ENCODE assay signal across 27 cellular contexts in the genomic region with DNA sequence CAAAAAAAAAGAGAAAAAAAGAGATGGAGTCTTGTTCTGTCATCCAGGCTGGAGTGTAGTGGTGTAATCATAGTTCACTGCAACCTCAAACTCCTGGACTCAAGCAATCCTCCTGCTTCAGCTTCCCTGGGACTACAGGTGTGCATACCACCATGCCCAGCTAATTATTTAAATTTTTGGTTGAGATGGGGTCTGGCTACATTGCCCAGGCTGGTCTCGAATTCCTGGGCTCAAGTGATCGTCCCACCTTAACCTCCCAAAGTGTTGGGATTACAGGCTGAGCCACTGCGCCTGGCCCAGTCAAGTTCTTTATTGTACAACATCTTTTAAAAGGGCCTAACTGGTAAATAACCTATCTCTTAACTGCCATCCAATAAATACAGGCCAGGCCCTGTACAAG. TPM values are rescaled to one million over a fixed set of nuclear protein-coding genes. Genes with fewer than 3 reads are reported as not detected.
A peak's percentile ranks its signal among the peaks of the same experiment; 100 is the strongest.
DNase-seq lines count a peak whose midpoint lies in the region; ATAC-seq, FAIRE-seq and TF ChIP-seq lines count a peak whose summit lies in the region.
"Had no signal": no experiment of that assay in that cellular context is flagged by ENCODE, and none has a peak within 500 bp of the region (broad histone marks: within the 10 kb centered on the region; RNA-seq: fewer than 3 reads in every experiment).

No MANE protein-coding gene starts in this region.

- no peaks in the 10 kb centered on the region for H3K9me3 ChIP-seq in CD4-positive, alpha-beta T cell (ENCODE audit: control insufficient read depth, low read length)
- no peaks in the 10 kb centered on the region for H3K9me3 ChIP-seq in T-helper 17 cell (ENCODE audit: control insufficient read depth, low read length, poor library complexity, severe bottlenecking)
- no peaks in the 10 kb centered on the region for H3K9me3 ChIP-seq in K562 (replicated peaks; ENCODE audit: control insufficient read depth, insufficient read depth, low read depth, low read length)
- H3K9me3 ChIP-seq in hepatocyte (ENCODE audit: low read depth): no peaks in the 10 kb centered on the region
- H3K9me3 ChIP-seq: A549; BE2C; BLaER1 treated with 17β-estradiol and CSF1 and Interleukin-3, amounts not matched to agents 10 nM and 100 nM; HAP-1 had no signal

- no peak for FAIRE-seq in K562 (lab: Jason Lieb, UNC)
- FAIRE-seq: A549, GM12891, GM18507, H54 had no signal

- H3K9ac ChIP-seq in K562 (ENCODE audit: insufficient read depth in 1 of 2, low read depth in 2 of 2, low read length in 2 of 2): no peak overlapping the region
- H3K9ac ChIP-seq: BLaER1 treated with 17β-estradiol and CSF1 and Interleukin-3, amounts not matched to agents 10 nM and 100 nM had no signal

- H3K4me2 ChIP-seq in K562 (ENCODE audit: insufficient read depth, low read length) (no peak overlapping the region), hepatocyte (no peak overlapping the region)
- H3K4me2 ChIP-seq: A549; BLaER1 treated with 17β-estradiol and CSF1 and Interleukin-3, amounts not matched to agents 10 nM and 100 nM had no signal

- no peak for DNase-seq in CD4-positive, alpha-beta T cell
- DNase-seq in HFFc6: no peak
- no peak for DNase-seq in T-helper 17 cell
- DNase-seq in K562 (ENCODE audit: extremely low read depth in 1 of 4, low spot score in 3 of 4): no peak
- DNase-seq in hepatocyte (ENCODE audit: low spot score): no peak
- no peak for DNase-seq in NCI-H82 (lab: John Stamatoyannopoulos, UW)
- no peak for DNase-seq in SIG-M5 (lab: John Stamatoyannopoulos, UW)
- DNase-seq in T-helper 2 cell: no peak
- DNase-seq: 8988T; ACHN; AML-193; BE2C; Calu3; CD4-positive, alpha-beta memory T cell; COR-L47; DMS53; DMS79 treated with DMSO at 0.1 percent for 48 hours; GF-D8; GOT3 had no signal

- H3K27me3 ChIP-seq in CD4-positive, alpha-beta T cell (ENCODE audit: control insufficient read depth, insufficient read depth, low read length): no peaks in the 10 kb centered on the region
- H3K27me3 ChIP-seq in K562 (ENCODE audit: control insufficient read depth in 2 of 2, insufficient read depth in 2 of 2, low read length in 2 of 2): no peaks in the 10 kb centered on the region
- H3K27me3 ChIP-seq in hepatocyte: no peaks in the 10 kb centered on the region
- H3K27me3 ChIP-seq: BE2C; BLaER1 treated with 17β-estradiol and CSF1 and Interleukin-3, amounts not matched to agents 10 nM and 100 nM had no signal

- no peaks in the 10 kb centered on the region for H3K27me3 Mint-ChIP-seq in CD4-positive, alpha-beta T cell
- H3K27me3 Mint-ChIP-seq in HFFc6 (ENCODE audit: insufficient read depth): no peaks in the 10 kb centered on the region; the same call in 1 of the 2 replicates
- peaks cover 5% of the 10 kb centered on the region for H3K27me3 Mint-ChIP-seq in T-helper 17 cell
- H3K27me3 Mint-ChIP-seq: CD4-positive, alpha-beta memory T cell had no signal

- H3K36me3 ChIP-seq in K562 (ENCODE audit: control insufficient read depth, insufficient read depth, low read length) (no peaks in the 10 kb centered on the region), hepatocyte (replicated peaks; ENCODE audit: insufficient read depth, low read depth) (no peaks in the 10 kb centered on the region)
- H3K36me3 ChIP-seq: BE2C; BLaER1 treated with 17β-estradiol and CSF1 and Interleukin-3, amounts not matched to agents 10 nM and 100 nM; HAP-1 had no signal

- H2AFZ ChIP-seq in K562 (ENCODE audit: low read depth, low read length): no peak overlapping the region
- H2AFZ ChIP-seq in hepatocyte: no peak overlapping the region

- no peak for TF ChIP-seq RAD21 in K562 (CRISPR knock-in tag; conservative IDR thresholded peaks at IDR 0.05 in 1 of 2, IDR thresholded peaks at IDR 0.05 in 1 of 2)

- H4K20me1 ChIP-seq in K562 (replicated peaks; ENCODE audit: control insufficient read depth, insufficient read depth, low read length): no peaks in the 10 kb centered on the region
- H4K20me1 ChIP-seq in hepatocyte (ENCODE audit: insufficient read depth, poor library complexity, severe bottlenecking): no peaks in the 10 kb centered on the region
- H4K20me1 ChIP-seq: BLaER1 treated with 17β-estradiol and CSF1 and Interleukin-3, amounts not matched to agents 10 nM and 100 nM had no signal

- intact Hi-C loops in CD4-positive, alpha-beta T cell (cut with DNase I, micrococcal nuclease): no loop called here
- intact Hi-C loops in K562 (cut with micrococcal nuclease): no loop called here

- no peak overlapping the region for H3K4me3 Mint-ChIP-seq in CD4-positive, alpha-beta T cell
- H3K4me3 Mint-ChIP-seq in HFFc6 (no peak overlapping the region), T-helper 17 cell (no peak overlapping the region)
- H3K4me3 Mint-ChIP-seq: CD14-positive monocyte had no signal

- BruUV-seq in K562 (replicated peaks; lab: Mats Ljungman, UMichigan): no TSS peak

- CTCF ChIA-PET in CD4-positive, alpha-beta T cell (lab: Charles Lee): no interaction called here
- CTCF ChIA-PET in K562 (lab: Yijun Ruan, JAX; ENCODE audit: low intra/inter-chr PET ratio): no interaction called here

- H3K4me1 Mint-ChIP-seq in CD4-positive, alpha-beta T cell (ENCODE audit: low read depth): peaks cover 9% of the 10 kb centered on the region
- H3K4me1 Mint-ChIP-seq in HFFc6 (ENCODE audit: low read depth) (peaks cover 24% of the 10 kb centered on the region), T-helper 17 cell (peaks cover 12% of the 10 kb centered on the region)

- no peaks in the 10 kb centered on the region for H3K9me3 Mint-ChIP-seq in CD4-positive, alpha-beta T cell
- H3K9me3 Mint-ChIP-seq in HFFc6: no peaks in the 10 kb centered on the region
- H3K9me3 Mint-ChIP-seq: CD14-positive monocyte; CD4-positive, alpha-beta memory T cell had no signal

- H3K4me1 ChIP-seq in K562 (replicated peaks in 1 of 2; ENCODE audit: control insufficient read depth in 2 of 2, insufficient read depth in 2 of 2, low read length in 2 of 2): peaks cover 0 to 9% of the 10 kb centered on the region in 2 experiments; a peak in 2 of 5 replicates
- no peaks in the 10 kb centered on the region for H3K4me1 ChIP-seq in hepatocyte (ENCODE audit: insufficient read depth)
- H3K4me1 ChIP-seq: A549, BE2C, HAP-1 had no signal

- in situ Hi-C loops in K562 (cut with MboI): no loop called here

- no peak overlapping the region for H3K27ac ChIP-seq in CD4-positive, alpha-beta T cell (ENCODE audit: low read depth, low read length)
- H3K27ac ChIP-seq in K562 (ENCODE audit: extremely low read depth, low read depth, low read length) (no peak overlapping the region), hepatocyte (no peak overlapping the region)
- H3K27ac ChIP-seq: A549; BLaER1 treated with 17β-estradiol and CSF1 and Interleukin-3, amounts not matched to agents 10 nM and 100 nM had no signal

- POLR2A ChIA-PET in CD4-positive, alpha-beta T cell (lab: Charles Lee): no interaction called here
- POLR2A ChIA-PET in K562 (lab: Yijun Ruan, JAX): interaction anchor here (0.7 to 0.9 kb wide), 2 partner anchors 14 to 35 kb away, joined by 3 read pairs; a partner anchor contains a TSS

- no peak for TF ChIP-seq EP300 in K562 (IDR thresholded peaks at IDR 0.05; ENCODE audit: low read length)

- no peak for TF ChIP-seq POLR2A in K562 (conservative IDR thresholded peaks at IDR 0.05)

- no peak for TF ChIP-seq CTCF in CD4-positive, alpha-beta T cell (IDR thresholded peaks at IDR 0.05)
- TF ChIP-seq CTCF in HFFc6 (IDR thresholded peaks at IDR 0.05) (no peak), K562 (IDR thresholded peaks at IDR 0.05 in 2 of 3, conservative IDR thresholded peaks at IDR 0.05 in 1 of 3; ENCODE audit: insufficient read depth in 2 of 3, low read depth in 1 of 3, low read length in 3 of 3) (no peak), hepatocyte (IDR thresholded peaks at IDR 0.05; ENCODE audit: poor library complexity) (no peak)

- WGBS in K562 (ENCODE audit: insufficient coverage, low coverage, missing lambda C conversion rate): 37% methylated on average over 3 of the region's 3 CpGs
- WGBS in hepatocyte (ENCODE audit: low lambda C conversion rate, missing lambda C conversion rate): 80% methylated on average over 3 of the region's 3 CpGs

- no peak overlapping the region for H3K4me3 ChIP-seq in K562
- no peak overlapping the region for H3K4me3 ChIP-seq in hepatocyte
- H3K4me3 ChIP-seq: A549; BLaER1 treated with 17β-estradiol and CSF1 and Interleukin-3, amounts not matched to agents 10 nM and 100 nM; HAP-1 had no signal

- H3K79me2 ChIP-seq in K562 (ENCODE audit: control insufficient read depth, insufficient read depth, low read length): no peaks in the 10 kb centered on the region
- no peaks in the 10 kb centered on the region for H3K79me2 ChIP-seq in hepatocyte

- ATAC-seq in CD4-positive, alpha-beta T cell (ENCODE audit: poor library complexity): no peak
- ATAC-seq in T-helper 17 cell (no peak), K562 (no peak)
- ATAC-seq: A549 had no signal

- H3K9me1 ChIP-seq in K562 (ENCODE audit: control insufficient read depth, insufficient read depth, low read length): no peaks in the 10 kb centered on the region

- no peaks in the 10 kb centered on the region for H3K36me3 Mint-ChIP-seq in CD4-positive, alpha-beta T cell (ENCODE audit: low read depth)
- H3K36me3 Mint-ChIP-seq in HFFc6 (ENCODE audit: low read depth) (no peaks in the 10 kb centered on the region), T-helper 17 cell (ENCODE audit: low read depth) (no peaks in the 10 kb centered on the region)
- H3K36me3 Mint-ChIP-seq: CD14-positive monocyte; CD4-positive, alpha-beta memory T cell had no signal

- H3K27ac Mint-ChIP-seq in CD4-positive, alpha-beta T cell: peak overlapping the region; percentile 33
- H3K27ac Mint-ChIP-seq in HFFc6 (peak overlapping the region; percentile 7; the same call in 1 of the 2 replicates), T-helper 17 cell (peak overlapping the region; percentile 56)
- H3K27ac Mint-ChIP-seq: CD14-positive monocyte had no signal

- H3K9me2 ChIP-seq in hepatocyte (replicated peaks; ENCODE audit: insufficient read depth): no peaks in the 10 kb centered on the region

RNA-seq across cellular contexts. Expression of a gene that starts 6.1 kb away (rescaled TPM):
- 10 to 100 TPM; 23.1 to 24.6 TPM for total RNA-seq in CD4-positive, alpha-beta T cell
- 10 to 100 TPM; 27.8 to 32.2 (median 30.9) TPM for total RNA-seq in HFFc6 (2021; fragmentation: NEBNext Ultra II Directional; extraction: Animal tissue kit (Norgen Biotek cat#: 25700))
- 10 to 100 TPM; 27.0 to 36.2 TPM for total RNA-seq in T-helper 17 cell
- total RNA-seq in K562 (2011; cell fraction: chromatin; rRNA removed; ENCODE audit: low replicate concordance): 5.1 and 15.0 TPM in 2 replicates
- 14.6 and 14.7 TPM in 2 replicates for total RNA-seq in K562 (2011; cell fraction: nucleolus; rRNA removed)
- 13.1 and 14.4 TPM in 2 replicates for total RNA-seq in K562 (2011; cell fraction: nucleoplasm; rRNA removed)
- 15.4 and 18.4 TPM in 2 replicates for total RNA-seq in K562 (2014; rRNA removed)
- 7.2 and 7.6 TPM in 2 replicates for total RNA-seq in K562 (2014; rRNA removed; fragmentation: Illumina TruSeq; extraction: Trizol)
- 10.1 and 11.6 TPM in 2 replicates for total RNA-seq in K562 (2015; rRNA removed; fragmentation: Illumina TruSeq; extraction: Trizol)
- total RNA-seq in K562 (2021): 17.3 and 17.6 TPM in 2 replicates
- polyA plus RNA-seq in K562 (2011; rRNA removed): 14.7 and 17.0 TPM in 2 replicates
- 20.0 and 29.0 TPM in 2 replicates for polyA plus RNA-seq in K562 (2011; cell fraction: cytosol; rRNA removed)
- 34.9 and 41.5 TPM in 2 replicates for polyA plus RNA-seq in K562 (2011; cell fraction: nucleus; rRNA removed)
- 24.2 and 24.4 TPM in 2 replicates for polyA plus RNA-seq in K562 (2012)
- polyA plus RNA-seq in K562 (2014; fragmentation: Illumina TruSeq; extraction: Trizol): 23.3 TPM in 2 replicates
- 10 to 100 TPM; 48.7 to 60.0 TPM for polyA plus RNA-seq in K562 (2014; fragmentation: Nextera tagmentation; extraction: Ambion mirVana)
- 16.0 and 20.6 TPM in 2 replicates for polyA plus RNA-seq in K562 (2014; rRNA removed)
- 5.0 and 7.7 TPM in 2 replicates for polyA minus RNA-seq in K562 (2011; rRNA and poly(A)+ RNA removed)
- polyA minus RNA-seq in K562 (2011; cell fraction: cytosol; rRNA and poly(A)+ RNA removed): 7.2 and 10.2 TPM in 2 replicates
- polyA minus RNA-seq in K562 (2011; cell fraction: nucleus; rRNA and poly(A)+ RNA removed): 3.2 and 3.9 TPM in 2 replicates
- 7.9 and 17.6 TPM in 2 replicates for total RNA-seq in hepatocyte
- polyA plus RNA-seq in hepatocyte: 41.9 and 42.5 TPM in 2 replicates

RNA-seq across cellular contexts. Expression of a gene that starts 12.9 kb away (rescaled TPM):
- 1 to 10 TPM; 3.6 to 4.1 TPM for total RNA-seq in CD4-positive, alpha-beta T cell
- 1 to 10 TPM; 1.6 to 3.7 (median 3.1) TPM for total RNA-seq in HFFc6 (2021; fragmentation: NEBNext Ultra II Directional; extraction: Animal tissue kit (Norgen Biotek cat#: 25700))
- total RNA-seq in T-helper 17 cell (1 to 10 TPM; 8.3 to 8.7 TPM), K562 (2014; rRNA removed) (0.95 and 2.8 TPM in 2 replicates), K562 (2014; rRNA removed; fragmentation: Illumina TruSeq; extraction: Trizol) (1.0 and 1.1 TPM in 2 replicates), K562 (2015; rRNA removed; fragmentation: Illumina TruSeq; extraction: Trizol) (1.4 and 1.8 TPM in 2 replicates), K562 (2021) (5.2 and 5.3 TPM in 2 replicates), hepatocyte (0.52 and 1.6 TPM in 2 replicates)
- 18.4 and 34.5 TPM in 2 replicates for total RNA-seq in K562 (2011; cell fraction: chromatin; rRNA removed; ENCODE audit: low replicate concordance)
- 12.9 and 13.0 TPM in 2 replicates for total RNA-seq in K562 (2011; cell fraction: nucleolus; rRNA removed)
- 19.7 and 31.4 TPM in 2 replicates for total RNA-seq in K562 (2011; cell fraction: nucleoplasm; rRNA removed)
- polyA plus RNA-seq in K562 (2011; rRNA removed) (2.0 and 3.3 TPM in 2 replicates), K562 (2014; fragmentation: Illumina TruSeq; extraction: Trizol) (4.4 and 5.1 TPM in 2 replicates), K562 (2014; fragmentation: Nextera tagmentation; extraction: Ambion mirVana) (1 to 10 TPM in 1 of 2 experiments, under 1 TPM in 1; 0.93 to 1.6 TPM), K562 (2014; rRNA removed) (4.4 and 6.2 TPM in 2 replicates), hepatocyte (1.9 and 3.0 TPM in 2 replicates)
- 1.8 and 2.2 TPM in 2 replicates for polyA plus RNA-seq in K562 (2011; cell fraction: cytosol; rRNA removed)
- polyA plus RNA-seq in K562 (2011; cell fraction: nucleus; rRNA removed): 26.8 and 38.9 TPM in 2 replicates
- polyA plus RNA-seq in K562 (2012): 6.8 and 12.3 TPM in 2 replicates
- polyA minus RNA-seq in K562 (2011; rRNA and poly(A)+ RNA removed): 1.0 and 1.4 TPM in 2 replicates
- polyA minus RNA-seq in K562 (2011; cell fraction: cytosol; rRNA and poly(A)+ RNA removed): 1.4 and 1.5 TPM in 2 replicates
- 2.9 and 3.9 TPM in 2 replicates for polyA minus RNA-seq in K562 (2011; cell fraction: nucleus; rRNA and poly(A)+ RNA removed)

RNA-seq across cellular contexts. Expression of a gene that starts 27.7 kb away (rescaled TPM):
- not detected for total RNA-seq in CD4-positive, alpha-beta T cell
- total RNA-seq in HFFc6 (2021; fragmentation: NEBNext Ultra II Directional; extraction: Animal tissue kit (Norgen Biotek cat#: 25700)): not detected
- total RNA-seq in T-helper 17 cell (not detected), K562 (2014; rRNA removed) (not detected in 2 replicates), K562 (2014; rRNA removed; fragmentation: Illumina TruSeq; extraction: Trizol) (not detected in 2 replicates), K562 (2015; rRNA removed; fragmentation: Illumina TruSeq; extraction: Trizol) (not detected in 2 replicates), K562 (2021) (not detected in 2 replicates), hepatocyte (0.03 and 0.12 TPM in 2 replicates)
- total RNA-seq in K562 (2011; cell fraction: chromatin; rRNA removed; ENCODE audit: low replicate concordance): not detected in 2 replicates
- not detected in 2 replicates for total RNA-seq in K562 (2011; cell fraction: nucleolus; rRNA removed)
- not detected in 2 replicates for total RNA-seq in K562 (2011; cell fraction: nucleoplasm; rRNA removed)
- polyA plus RNA-seq in K562 (2011; rRNA removed) (not detected in 2 replicates), K562 (2014; fragmentation: Illumina TruSeq; extraction: Trizol) (not detected in 2 replicates), K562 (2014; fragmentation: Nextera tagmentation; extraction: Ambion mirVana) (not detected), K562 (2014; rRNA removed) (not detected in 2 replicates), hepatocyte (0.32 TPM in 1 of 2 replicates, not detected in the other)
- polyA plus RNA-seq in K562 (2011; cell fraction: cytosol; rRNA removed): 0.01 TPM in 1 of 2 replicates, not detected in the other
- not detected in 2 replicates for polyA plus RNA-seq in K562 (2011; cell fraction: nucleus; rRNA removed)
- 0.03 TPM in 1 of 2 replicates, not detected in the other for polyA plus RNA-seq in K562 (2012)
- polyA minus RNA-seq in K562 (2011; rRNA and poly(A)+ RNA removed): not detected in 2 replicates
- polyA minus RNA-seq in K562 (2011; cell fraction: cytosol; rRNA and poly(A)+ RNA removed): not detected in 2 replicates
- not detected in 2 replicates for polyA minus RNA-seq in K562 (2011; cell fraction: nucleus; rRNA and poly(A)+ RNA removed)
- total RNA-seq: Calu3; CD4-positive, alpha-beta memory T cell; Daoy had no signal
- polyA plus RNA-seq: A549; CD14-positive monocyte; CD4-positive, alpha-beta memory T cell had no signal

RNA-seq across cellular contexts. Expression of a gene that starts 33.3 kb away (rescaled TPM):
- total RNA-seq in CD4-positive, alpha-beta T cell: 10 to 100 TPM; 22.3 to 23.0 TPM
- 10 to 100 TPM; 46.8 to 63.9 (median 58.8) TPM for total RNA-seq in HFFc6 (2021; fragmentation: NEBNext Ultra II Directional; extraction: Animal tissue kit (Norgen Biotek cat#: 25700))
- total RNA-seq in T-helper 17 cell: 10 to 100 TPM; 21.1 to 27.0 TPM
- total RNA-seq in K562 (2011; cell fraction: chromatin; rRNA removed; ENCODE audit: low replicate concordance): 107 and 253 TPM in 2 replicates
- 170 and 185 TPM in 2 replicates for total RNA-seq in K562 (2011; cell fraction: nucleolus; rRNA removed)
- total RNA-seq in K562 (2011; cell fraction: nucleoplasm; rRNA removed): 90.2 and 106 TPM in 2 replicates
- total RNA-seq in K562 (2014; rRNA removed): 59.2 and 69.0 TPM in 2 replicates
- total RNA-seq in K562 (2014; rRNA removed; fragmentation: Illumina TruSeq; extraction: Trizol): 36.2 and 43.9 TPM in 2 replicates
- 33.6 and 33.7 TPM in 2 replicates for total RNA-seq in K562 (2015; rRNA removed; fragmentation: Illumina TruSeq; extraction: Trizol)
- 128 and 131 TPM in 2 replicates for total RNA-seq in K562 (2021)
- polyA plus RNA-seq in K562 (2011; rRNA removed): 27.3 and 39.8 TPM in 2 replicates
- 29.6 and 42.9 TPM in 2 replicates for polyA plus RNA-seq in K562 (2011; cell fraction: cytosol; rRNA removed)
- 114 and 225 TPM in 2 replicates for polyA plus RNA-seq in K562 (2011; cell fraction: nucleus; rRNA removed)
- polyA plus RNA-seq in K562 (2012): 28.2 and 62.7 TPM in 2 replicates
- 44.8 and 50.5 TPM in 2 replicates for polyA plus RNA-seq in K562 (2014; fragmentation: Illumina TruSeq; extraction: Trizol)
- 10 to 100 TPM; 11.6 to 18.2 TPM for polyA plus RNA-seq in K562 (2014; fragmentation: Nextera tagmentation; extraction: Ambion mirVana)
- polyA plus RNA-seq in K562 (2014; rRNA removed): 46.9 and 53.3 TPM in 2 replicates
- polyA minus RNA-seq in K562 (2011; rRNA and poly(A)+ RNA removed): 54.9 and 63.9 TPM in 2 replicates
- polyA minus RNA-seq in K562 (2011; cell fraction: cytosol; rRNA and poly(A)+ RNA removed): 49.4 and 60.8 TPM in 2 replicates
- 58.5 and 59.8 TPM in 2 replicates for polyA minus RNA-seq in K562 (2011; cell fraction: nucleus; rRNA and poly(A)+ RNA removed)
- total RNA-seq in hepatocyte: 10.5 and 18.8 TPM in 2 replicates
- polyA plus RNA-seq in hepatocyte: 13.6 and 16.1 TPM in 2 replicates

RNA-seq across cellular contexts. Expression of a gene that starts 34.5 kb away (rescaled TPM):
- 100 to 1,000 TPM; 259 to 269 TPM for total RNA-seq in CD4-positive, alpha-beta T cell
- total RNA-seq in HFFc6 (2021; fragmentation: NEBNext Ultra II Directional; extraction: Animal tissue kit (Norgen Biotek cat#: 25700)): 10 to 100 TPM in 5 of 6 experiments, 1 to 10 TPM in 1; 8.8 to 14.4 (median 10.8) TPM
- total RNA-seq in T-helper 17 cell (100 to 1,000 TPM; 218 TPM), K562 (2014; rRNA removed) (5.7 and 9.6 TPM in 2 replicates), K562 (2014; rRNA removed; fragmentation: Illumina TruSeq; extraction: Trizol) (6.7 and 9.3 TPM in 2 replicates), K562 (2015; rRNA removed; fragmentation: Illumina TruSeq; extraction: Trizol) (3.8 and 5.8 TPM in 2 replicates), K562 (2021) (29.7 and 32.8 TPM in 2 replicates), hepatocyte (6.3 and 11.4 TPM in 2 replicates)
- 144 and 309 TPM in 2 replicates for total RNA-seq in K562 (2011; cell fraction: chromatin; rRNA removed; ENCODE audit: low replicate concordance)
- total RNA-seq in K562 (2011; cell fraction: nucleolus; rRNA removed): 104 and 131 TPM in 2 replicates
- 112 and 125 TPM in 2 replicates for total RNA-seq in K562 (2011; cell fraction: nucleoplasm; rRNA removed)
- polyA plus RNA-seq in K562 (2011; rRNA removed) (9.6 and 15.3 TPM in 2 replicates), K562 (2014; fragmentation: Illumina TruSeq; extraction: Trizol) (19.8 and 20.8 TPM in 2 replicates), K562 (2014; fragmentation: Nextera tagmentation; extraction: Ambion mirVana) (1 to 10 TPM; 3.1 to 5.1 TPM), K562 (2014; rRNA removed) (14.1 and 21.4 TPM in 2 replicates), hepatocyte (17.2 and 19.4 TPM in 2 replicates)
- polyA plus RNA-seq in K562 (2011; cell fraction: cytosol; rRNA removed): 7.0 and 7.8 TPM in 2 replicates
- polyA plus RNA-seq in K562 (2011; cell fraction: nucleus; rRNA removed): 99.2 and 159 TPM in 2 replicates
- polyA plus RNA-seq in K562 (2012): 10.8 and 16.7 TPM in 2 replicates
- 19.6 and 21.1 TPM in 2 replicates for polyA minus RNA-seq in K562 (2011; rRNA and poly(A)+ RNA removed)
- 4.9 and 6.5 TPM in 2 replicates for polyA minus RNA-seq in K562 (2011; cell fraction: cytosol; rRNA and poly(A)+ RNA removed)
- 52.2 and 68.6 TPM in 2 replicates for polyA minus RNA-seq in K562 (2011; cell fraction: nucleus; rRNA and poly(A)+ RNA removed)
